Comparison of ENCODE assay signal across 2 cellular contexts in the genomic region with DNA sequence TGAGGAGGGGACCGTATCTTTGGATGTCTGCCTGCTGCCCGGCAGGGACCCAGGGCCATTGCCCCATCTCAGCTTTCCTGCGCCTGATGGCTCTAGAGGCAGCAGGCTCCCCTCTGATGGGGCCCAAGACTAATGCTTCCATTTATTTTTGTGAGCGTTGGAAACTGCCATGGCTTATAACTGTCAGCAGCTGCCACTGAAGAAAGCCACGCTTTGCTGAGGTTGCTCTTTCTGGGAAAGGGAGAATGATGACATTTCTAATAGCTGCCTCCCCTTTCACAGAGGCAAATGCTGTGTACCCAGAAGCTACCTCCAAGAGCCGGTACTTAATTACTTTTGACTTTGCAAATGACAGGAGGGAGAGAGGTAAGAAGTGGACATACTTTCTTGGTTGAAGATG.
TF ChIP-seq lines count a peak whose summit lies in the region.

No MANE protein-coding gene starts in this region.

TF ChIP-seq in HepG2, 621 proteins besides CTCF, POLR2A, EP300 and RAD21 (continued from another document):
- no peak for TF ChIP-seq ZNF773 (CRISPR knock-in tag; IDR thresholded peaks at IDR 0.05; ENCODE audit: borderline replicate concordance)
TF ChIP-seq in HepG2: peak in this region for 2.

TF ChIP-seq in neural cell, 6 proteins besides CTCF, POLR2A, EP300 and RAD21:
- TF ChIP-seq, protein P1, sequence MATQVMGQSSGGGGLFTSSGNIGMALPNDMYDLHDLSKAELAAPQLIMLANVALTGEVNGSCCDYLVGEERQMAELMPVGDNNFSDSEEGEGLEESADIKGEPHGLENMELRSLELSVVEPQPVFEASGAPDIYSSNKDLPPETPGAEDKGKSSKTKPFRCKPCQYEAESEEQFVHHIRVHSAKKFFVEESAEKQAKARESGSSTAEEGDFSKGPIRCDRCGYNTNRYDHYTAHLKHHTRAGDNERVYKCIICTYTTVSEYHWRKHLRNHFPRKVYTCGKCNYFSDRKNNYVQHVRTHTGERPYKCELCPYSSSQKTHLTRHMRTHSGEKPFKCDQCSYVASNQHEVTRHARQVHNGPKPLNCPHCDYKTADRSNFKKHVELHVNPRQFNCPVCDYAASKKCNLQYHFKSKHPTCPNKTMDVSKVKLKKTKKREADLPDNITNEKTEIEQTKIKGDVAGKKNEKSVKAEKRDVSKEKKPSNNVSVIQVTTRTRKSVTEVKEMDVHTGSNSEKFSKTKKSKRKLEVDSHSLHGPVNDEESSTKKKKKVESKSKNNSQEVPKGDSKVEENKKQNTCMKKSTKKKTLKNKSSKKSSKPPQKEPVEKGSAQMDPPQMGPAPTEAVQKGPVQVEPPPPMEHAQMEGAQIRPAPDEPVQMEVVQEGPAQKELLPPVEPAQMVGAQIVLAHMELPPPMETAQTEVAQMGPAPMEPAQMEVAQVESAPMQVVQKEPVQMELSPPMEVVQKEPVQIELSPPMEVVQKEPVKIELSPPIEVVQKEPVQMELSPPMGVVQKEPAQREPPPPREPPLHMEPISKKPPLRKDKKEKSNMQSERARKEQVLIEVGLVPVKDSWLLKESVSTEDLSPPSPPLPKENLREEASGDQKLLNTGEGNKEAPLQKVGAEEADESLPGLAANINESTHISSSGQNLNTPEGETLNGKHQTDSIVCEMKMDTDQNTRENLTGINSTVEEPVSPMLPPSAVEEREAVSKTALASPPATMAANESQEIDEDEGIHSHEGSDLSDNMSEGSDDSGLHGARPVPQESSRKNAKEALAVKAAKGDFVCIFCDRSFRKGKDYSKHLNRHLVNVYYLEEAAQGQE (IDR thresholded peaks at IDR 0.05; ENCODE audit: borderline replicate concordance) = no peak
- TF ChIP-seq EZH2 (IDR thresholded peaks at IDR 0.05; ENCODE audit: borderline replicate concordance, insufficient read depth, low read length, poor library complexity, severe bottlenecking) = no peak
- TF ChIP-seq SMC3 (conservative IDR thresholded peaks at IDR 0.05; ENCODE audit: poor library complexity) = no peak
- no peak for TF ChIP-seq TAF1 (IDR thresholded peaks at IDR 0.05; ENCODE audit: low read depth)
- TF ChIP-seq MXI1 (conservative IDR thresholded peaks at IDR 0.05; ENCODE audit: poor library complexity, severe bottlenecking) = no peak
- TF ChIP-seq POLR2AphosphoS5 (IDR thresholded peaks at IDR 0.05) = no peak
